Comparison of ENCODE assay signal across 2 cellular contexts in genomic region chr16:69382421-69382820, GRCh38.
TF ChIP-seq lines count a peak whose summit lies in the region.

No MANE protein-coding gene starts in this region.

TF ChIP-seq in HEK293, 187 proteins besides CTCF, POLR2A, EP300 and RAD21:
- TF ChIP-seq ZNF560 (tag by site-specific recombination; IDR thresholded peaks at IDR 0.05; ENCODE audit: borderline replicate concordance) (no peak), HOXA7 (CRISPR knock-in tag; IDR thresholded peaks at IDR 0.05; ENCODE audit: borderline replicate concordance) (no peak), PRDM10 (tag by site-specific recombination; IDR thresholded peaks at IDR 0.05) (no peak), ZNF610 (tag by site-specific recombination; IDR thresholded peaks at IDR 0.05; ENCODE audit: borderline replicate concordance) (no peak), YY1 (tag by site-specific recombination; IDR thresholded peaks at IDR 0.05) (no peak), ZNF626 (tag by site-specific recombination; IDR thresholded peaks at IDR 0.05) (no peak), ZBTB8A (tag by site-specific recombination; IDR thresholded peaks at IDR 0.05) (no peak), KLF10 (tag by site-specific recombination; IDR thresholded peaks at IDR 0.05) (no peak), ZNF621 (tag by site-specific recombination; IDR thresholded peaks at IDR 0.05) (no peak), ZNF548 (tag by site-specific recombination; IDR thresholded peaks at IDR 0.05) (no peak)
- TF ChIP-seq, protein P1, sequence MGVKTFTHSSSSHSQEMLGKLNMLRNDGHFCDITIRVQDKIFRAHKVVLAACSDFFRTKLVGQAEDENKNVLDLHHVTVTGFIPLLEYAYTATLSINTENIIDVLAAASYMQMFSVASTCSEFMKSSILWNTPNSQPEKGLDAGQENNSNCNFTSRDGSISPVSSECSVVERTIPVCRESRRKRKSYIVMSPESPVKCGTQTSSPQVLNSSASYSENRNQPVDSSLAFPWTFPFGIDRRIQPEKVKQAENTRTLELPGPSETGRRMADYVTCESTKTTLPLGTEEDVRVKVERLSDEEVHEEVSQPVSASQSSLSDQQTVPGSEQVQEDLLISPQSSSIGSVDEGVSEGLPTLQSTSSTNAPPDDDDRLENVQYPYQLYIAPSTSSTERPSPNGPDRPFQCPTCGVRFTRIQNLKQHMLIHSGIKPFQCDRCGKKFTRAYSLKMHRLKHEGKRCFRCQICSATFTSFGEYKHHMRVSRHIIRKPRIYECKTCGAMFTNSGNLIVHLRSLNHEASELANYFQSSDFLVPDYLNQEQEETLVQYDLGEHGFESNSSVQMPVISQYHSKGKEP (tag by site-specific recombination; IDR thresholded peaks at IDR 0.05) = no peak
- TF ChIP-seq, protein P2, sequence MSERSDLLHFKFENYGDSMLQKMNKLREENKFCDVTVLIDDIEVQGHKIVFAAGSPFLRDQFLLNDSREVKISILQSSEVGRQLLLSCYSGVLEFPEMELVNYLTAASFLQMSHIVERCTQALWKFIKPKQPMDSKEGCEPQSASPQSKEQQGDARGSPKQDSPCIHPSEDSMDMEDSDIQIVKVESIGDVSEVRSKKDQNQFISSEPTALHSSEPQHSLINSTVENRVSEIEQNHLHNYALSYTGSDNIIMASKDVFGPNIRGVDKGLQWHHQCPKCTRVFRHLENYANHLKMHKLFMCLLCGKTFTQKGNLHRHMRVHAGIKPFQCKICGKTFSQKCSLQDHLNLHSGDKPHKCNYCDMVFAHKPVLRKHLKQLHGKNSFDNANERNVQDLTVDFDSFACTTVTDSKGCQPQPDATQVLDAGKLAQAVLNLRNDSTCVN (tag by site-specific recombination; optimal IDR thresholded peaks at IDR 0.05) = no peak
- TF ChIP-seq, protein P3, sequence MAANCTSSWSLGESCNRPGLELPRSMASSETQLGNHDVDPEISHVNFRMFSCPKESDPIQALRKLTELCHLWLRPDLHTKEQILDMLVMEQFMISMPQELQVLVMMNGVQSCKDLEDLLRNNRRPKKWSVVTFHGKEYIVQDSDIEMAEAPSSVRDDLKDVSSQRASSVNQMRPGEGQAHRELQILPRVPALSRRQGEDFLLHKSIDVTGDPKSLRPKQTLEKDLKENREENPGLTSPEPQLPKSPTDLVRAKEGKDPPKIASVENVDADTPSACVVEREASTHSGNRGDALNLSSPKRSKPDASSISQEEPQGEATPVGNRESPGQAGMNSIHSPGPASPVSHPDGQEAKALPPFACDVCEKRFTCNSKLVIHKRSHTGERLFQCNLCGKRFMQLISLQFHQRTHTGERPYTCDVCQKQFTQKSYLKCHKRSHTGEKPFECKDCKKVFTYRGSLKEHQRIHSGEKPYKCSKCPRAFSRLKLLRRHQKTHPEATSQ (tag by site-specific recombination; IDR thresholded peaks at IDR 0.05) = no peak
TF ChIP-seq in HEK293: peak in this region for 0.

TF ChIP-seq in endothelial cell of umbilical vein, 7 proteins besides CTCF, POLR2A, EP300 and RAD21:
- TF ChIP-seq POLR2AphosphoS5 (IDR thresholded peaks at IDR 0.05; ENCODE audit: insufficient read depth, low read depth, low read length) = no peak
